Comparison of ENCODE assay signal across 14 cellular contexts in genomic region chr18:10245517-10246175, GRCh38.
"Had no signal": no experiment of that assay in that cellular context is flagged by ENCODE, and none has a peak within 500 bp of the region (broad histone marks: within the 10 kb centered on the region; RNA-seq: fewer than 3 reads in every experiment).

No MANE protein-coding gene starts in this region.

- H3K4me3 Mint-ChIP-seq: central memory CD8-positive, alpha-beta T cell; effector memory CD8-positive, alpha-beta T cell; memory B cell; nephron progenitor cell had no signal

- DNase-seq: activated CD4-positive, alpha-beta T cell treated with anti-CD3 and anti-CD28 coated beads, Interleukin-2, amount 50 U/mL, for 4 hours; activated naive CD4-positive, alpha-beta T cell treated with anti-CD3 and anti-CD28 coated beads, Interleukin-2, amount 50 U/mL, for 16 hours; activated T-cell treated with anti-CD3 and anti-CD28 coated beads, Interleukin-2, amount 50 U/mL, for 1 hour; body of pancreas; effector memory CD8-positive, alpha-beta T cell; left colon; nephron progenitor cell; stimulated activated CD4-positive, alpha-beta T cell treated with anti-CD3 and anti-CD28 coated beads, Interleukin-4, amount 100 ng/mL, for 4 hours; thyroid gland had no signal

- H3K27me3 ChIP-seq: body of pancreas, thyroid gland had no signal

- H3K36me3 ChIP-seq: thyroid gland had no signal

- H3K9me3 Mint-ChIP-seq: central memory CD8-positive, alpha-beta T cell; effector memory CD8-positive, alpha-beta T cell; memory B cell; nephron progenitor cell had no signal

- H3K27me3 Mint-ChIP-seq: central memory CD8-positive, alpha-beta T cell; memory B cell had no signal

- H3K27ac ChIP-seq: body of pancreas, epithelial cell of prostate, thyroid gland had no signal

- H3K4me3 ChIP-seq: body of pancreas, skin epidermis, thyroid gland had no signal

- H3K27ac Mint-ChIP-seq: effector memory CD8-positive, alpha-beta T cell; memory B cell; nephron progenitor cell had no signal

- ATAC-seq: activated CD4-positive, CD25-positive, alpha-beta regulatory T cell treated with anti-CD3 and anti-CD28 coated beads, Interleukin-2, amount 50 U/mL, for 24 hours; body of pancreas; effector memory CD8-positive, alpha-beta T cell; left colon had no signal

- H3K4me1 Mint-ChIP-seq: central memory CD8-positive, alpha-beta T cell; memory B cell had no signal

- H3K36me3 Mint-ChIP-seq: memory B cell had no signal

- H3K4me1 ChIP-seq: thyroid gland had no signal

- H3K9me3 ChIP-seq: body of pancreas, thyroid gland had no signal
